14 cellular contexts compared by ENCODE assay signal in genomic region chr4:143404555-143404954, GRCh38.
A peak's percentile ranks its signal among the peaks of the same experiment; 100 is the strongest.
DNase-seq lines count a peak whose midpoint lies in the region; ATAC-seq, FAIRE-seq and TF ChIP-seq lines count a peak whose summit lies in the region.
"Had no signal": no experiment of that assay in that cellular context is flagged by ENCODE, and none has a peak within 500 bp of the region (broad histone marks: within the 10 kb centered on the region; RNA-seq: fewer than 3 reads in every experiment).

No MANE protein-coding gene starts in this region.

- H3K36me3 Mint-ChIP-seq in activated T-helper 2 cell treated with anti-CD3 and anti-CD28 coated beads, Interferon-gamma antibody, Interleukin-2, Interleukin-4, amounts not matched to agents 10 μg/mL and 5 μg/mL and 100 μg/mL, durations not matched to agents 14 hours and 24 hours and 36 hours (ENCODE audit: low read depth), result no peaks in the 10 kb centered on the region
- H3K36me3 Mint-ChIP-seq: activated naive CD8-positive, alpha-beta T cell had no signal

- intact Hi-C loops in activated T-helper 2 cell treated with anti-CD3 and anti-CD28 coated beads, Interferon-gamma antibody, Interleukin-2, Interleukin-4, amounts not matched to agents 10 μg/mL and 5 μg/mL and 100 μg/mL, durations not matched to agents 14 hours and 24 hours and 36 hours (cut with micrococcal nuclease), result no loop called here

- H3K4me3 Mint-ChIP-seq in activated T-helper 2 cell treated with anti-CD3 and anti-CD28 coated beads, Interferon-gamma antibody, Interleukin-2, Interleukin-4, amounts not matched to agents 10 μg/mL and 5 μg/mL and 100 μg/mL, durations not matched to agents 14 hours and 24 hours and 36 hours (ENCODE audit: low read depth), result no peak overlapping the region
- H3K4me3 Mint-ChIP-seq: activated naive CD8-positive, alpha-beta T cell had no signal

- TF ChIP-seq CTCF in GM10266 (IDR thresholded peaks at IDR 0.05; ENCODE audit: control insufficient read depth, insufficient read depth, low read depth, missing control alignments) (no peak), D721Med (IDR thresholded peaks at IDR 0.05; ENCODE audit: insufficient read depth, missing control alignments) (no peak)

- ATAC-seq in GM19467 (IDR thresholded peaks at IDR 0.05; ENCODE audit: unreplicated experiment), result peak; percentile 93
- peak; percentile 96 for ATAC-seq in HG03064 (IDR thresholded peaks at IDR 0.05; ENCODE audit: low read depth, unreplicated experiment)
- ATAC-seq: mucosa of descending colon had no signal

- no peak for FAIRE-seq in D721Med (lab: Jason Lieb, UNC)
- FAIRE-seq in RCC 7860 (lab: Jason Lieb, UNC), result no peak

- no peak overlapping the region for H3K27ac Mint-ChIP-seq in activated T-helper 2 cell treated with anti-CD3 and anti-CD28 coated beads, Interferon-gamma antibody, Interleukin-2, Interleukin-4, amounts not matched to agents 10 μg/mL and 5 μg/mL and 100 μg/mL, durations not matched to agents 14 hours and 24 hours and 36 hours
- H3K27ac Mint-ChIP-seq: activated naive CD8-positive, alpha-beta T cell had no signal

- H3K27ac ChIP-seq in angular gyrus (ENCODE audit: low read depth, low read length), result peak overlapping the region; percentile 82
- H3K27ac ChIP-seq: C4-2B, GM23248 had no signal

- H3K27me3 Mint-ChIP-seq in activated T-helper 2 cell treated with anti-CD3 and anti-CD28 coated beads, Interferon-gamma antibody, Interleukin-2, Interleukin-4, amounts not matched to agents 10 μg/mL and 5 μg/mL and 100 μg/mL, durations not matched to agents 14 hours and 24 hours and 36 hours (ENCODE audit: low read depth), result peaks cover 6% of the 10 kb centered on the region

- DNase-seq in GM10266 (ENCODE audit: extremely low spot score), result peak; percentile 7
- no peak for DNase-seq in activated T-helper 2 cell treated with anti-CD3 and anti-CD28 coated beads, Interferon-gamma antibody, Interleukin-2, Interleukin-4, amounts not matched to agents 10 μg/mL and 5 μg/mL and 100 μg/mL, durations not matched to agents 14 hours and 24 hours and 36 hours (ENCODE audit: low spot score)
- no peak for DNase-seq in ecto neural progenitor cell (ENCODE audit: low spot score)
- DNase-seq in D721Med (ENCODE audit: insufficient read length, low spot score), result no peak
- no peak for DNase-seq in RCC 7860 (ENCODE audit: low spot score)
- DNase-seq: GM23248; mucosa of descending colon; NCI-H187; stimulated activated CD4-positive, alpha-beta T cell treated with anti-CD3 and anti-CD28 coated beads, Interleukin-2, amount 100 ng/mL, for 48 hours had no signal

- no peaks in the 10 kb centered on the region for H3K9me3 Mint-ChIP-seq in activated T-helper 2 cell treated with anti-CD3 and anti-CD28 coated beads, Interferon-gamma antibody, Interleukin-2, Interleukin-4, amounts not matched to agents 10 μg/mL and 5 μg/mL and 100 μg/mL, durations not matched to agents 14 hours and 24 hours and 36 hours

- peaks cover 19% of the 10 kb centered on the region for H3K4me1 Mint-ChIP-seq in activated T-helper 2 cell treated with anti-CD3 and anti-CD28 coated beads, Interferon-gamma antibody, Interleukin-2, Interleukin-4, amounts not matched to agents 10 μg/mL and 5 μg/mL and 100 μg/mL, durations not matched to agents 14 hours and 24 hours and 36 hours (ENCODE audit: low read depth)
